12 cellular contexts compared by ENCODE assay signal in genomic region chr18:73614812-73615211, GRCh38.
DNase-seq lines count a peak whose midpoint lies in the region; ATAC-seq and TF ChIP-seq lines count a peak whose summit lies in the region.
"Had no signal": no experiment of that assay in that cellular context is flagged by ENCODE, and none has a peak within 500 bp of the region (broad histone marks: within the 10 kb centered on the region; RNA-seq: fewer than 3 reads in every experiment).

No MANE protein-coding gene starts in this region.

- intact Hi-C loops in Right ventricle myocardium superior (cut with DNase I), result no loop called here

- H3K79me2 ChIP-seq in ACC112 (ENCODE audit: control insufficient read depth, insufficient read depth, low read length, unreplicated experiment), result no peaks in the 10 kb centered on the region

- DNase-seq in HPDE6-E6E7 (ENCODE audit: extremely low spot score), result peak; percentile 84
- DNase-seq in amniotic stem cell (lab: John Stamatoyannopoulos, UW), result peak; percentile 40
- peak; percentile 5 for DNase-seq in fibroblast of villous mesenchyme (ENCODE audit: low read depth)
- no peak for DNase-seq in SKM-1 treated with dmso at 0.1 percent for 144 hours (lab: John Stamatoyannopoulos, UW; ENCODE audit: unreplicated experiment)
- no peak for DNase-seq in Right ventricle myocardium superior
- DNase-seq in NCI-H2196 treated with DMSO at 0.1 percent for 48 hours (lab: John Stamatoyannopoulos, UW; ENCODE audit: unreplicated experiment), result no peak
- DNase-seq in activated CD4-positive, alpha-beta T cell treated with anti-CD3 and anti-CD28 coated beads for 48 hours, result no peak
- DNase-seq: activated CD4-positive, alpha-beta T cell treated with anti-CD3 and anti-CD28 coated beads, Interleukin-2, amount 10 ng/mL, durations not matched to agents 7 days and 5 days; NCI-H2081 treated with DMSO at 0.1 percent for 48 hours; ovary; transverse colon had no signal

- peaks cover 19% of the 10 kb centered on the region for H3K4me1 ChIP-seq in ACC112 (ENCODE audit: control insufficient read depth, insufficient read depth, low read length, unreplicated experiment)
- H3K4me1 ChIP-seq: transverse colon had no signal

- TF ChIP-seq CTCF in fibroblast of villous mesenchyme (IDR thresholded peaks at IDR 0.05; ENCODE audit: insufficient read depth, low read depth, low read length), result no peak

- H3K36me3 ChIP-seq in ACC112 (ENCODE audit: insufficient read depth, low read length), result no peaks in the 10 kb centered on the region
- H3K36me3 ChIP-seq: ovary, transverse colon had no signal

- H2AFZ ChIP-seq in ACC112 (ENCODE audit: low read length, unreplicated experiment), result no peak overlapping the region

- H3K27ac ChIP-seq in ACC112 (ENCODE audit: low read depth, low read length), result peak overlapping the region; percentile 9
- H3K27ac ChIP-seq: ovary, transverse colon had no signal

- no peak for ATAC-seq in Right ventricle myocardium superior (ENCODE audit: poor library complexity)

- no peaks in the 10 kb centered on the region for H3K27me3 ChIP-seq in ACC112 (ENCODE audit: insufficient read depth, low read length)
- H3K27me3 ChIP-seq: ovary, transverse colon had no signal

- H3K4me3 ChIP-seq in ACC112 (ENCODE audit: low read depth, low read length) (no peak overlapping the region), fibroblast of villous mesenchyme (ENCODE audit: low read depth, low read length) (no peak overlapping the region)
- H3K4me3 ChIP-seq: ovary, transverse colon had no signal

Comparison
In these comparisons a context has a peak if more than half of its experiments do, and no peak if none do; other contexts are left out.
1. DNase-seq: peak in HPDE6-E6E7 (single experiment), amniotic stem cell (single experiment) and fibroblast of villous mesenchyme (single experiment); none in SKM-1 treated with dmso at 0.1 percent for 144 hours (single experiment), Right ventricle myocardium superior (single experiment), NCI-H2196 treated with DMSO at 0.1 percent for 48 hours (single experiment) and activated CD4-positive, alpha-beta T cell treated with anti-CD3 and anti-CD28 coated beads for 48 hours (single experiment).